Comparison of ENCODE assay signal across 20 cellular contexts in genomic region chr20:35253010-35253409, GRCh38. TPM values are rescaled to one million over a fixed set of nuclear protein-coding genes. Genes with fewer than 3 reads are reported as not detected.
DNase-seq lines count a peak whose midpoint lies in the region; ATAC-seq and TF ChIP-seq lines count a peak whose summit lies in the region.
"Had no signal": no experiment of that assay in that cellular context is flagged by ENCODE, and none has a peak within 500 bp of the region (broad histone marks: within the 10 kb centered on the region; RNA-seq: fewer than 3 reads in every experiment).

No MANE protein-coding gene starts in this region.

- ATAC-seq in CD4-positive, CD25-positive, alpha-beta regulatory T cell (ENCODE audit: low read depth in 2 of 2) = no peak
- peak; percentile 49 for ATAC-seq in T-helper 17 cell
- peak; percentile 74 for ATAC-seq in left colon
- ATAC-seq: Panc1 had no signal

- H3K9me3 ChIP-seq in CD4-positive, CD25-positive, alpha-beta regulatory T cell (ENCODE audit: control insufficient read depth in 2 of 2, low read length in 2 of 2) = no peaks in the 10 kb centered on the region
- no peaks in the 10 kb centered on the region for H3K9me3 ChIP-seq in T-helper 17 cell (ENCODE audit: control insufficient read depth, low read length, poor library complexity, severe bottlenecking)
- no peaks in the 10 kb centered on the region for H3K9me3 ChIP-seq in vagina
- H3K9me3 ChIP-seq: BLaER1, Caco-2 had no signal

- H3K4me3 Mint-ChIP-seq in activated CD4-positive, alpha-beta T cell treated with anti-CD3 and anti-CD28 coated beads, Interleukin-2, amount 10 ng/mL, durations not matched to agents 24 days and 14 days = no peak overlapping the region
- no peak overlapping the region for H3K4me3 Mint-ChIP-seq in CD4-positive, CD25-positive, alpha-beta regulatory T cell
- no peak overlapping the region for H3K4me3 Mint-ChIP-seq in T-helper 17 cell

- no peak for DNase-seq in activated CD4-positive, alpha-beta T cell treated with anti-CD3 and anti-CD28 coated beads, Interleukin-2, amount 10 ng/mL, durations not matched to agents 24 days and 14 days
- no peak for DNase-seq in activated CD4-positive, alpha-beta T cell treated with anti-CD3 and anti-CD28 coated beads for 1 hour
- no peak for DNase-seq in CD4-positive, CD25-positive, alpha-beta regulatory T cell
- DNase-seq in T-helper 17 cell (no peak), left colon (no peak), vagina (ENCODE audit: extremely low spot score in 2 of 2) (no peak), NCI-H446 treated with DMSO at 0.1 percent for 48 hours (lab: John Stamatoyannopoulos, UW) (no peak), NCI-H69 (lab: John Stamatoyannopoulos, UW) (no peak)
- DNase-seq: 8988T, Caco-2, KG1, NCI-H1092 treated with DMSO at 0.1 percent for 48 hours, NCI-H1694, NCI-H82, SHP77 treated with DMSO at 0.1 percent for 48 hours had no signal

- no peaks in the 10 kb centered on the region for H3K27me3 Mint-ChIP-seq in activated CD4-positive, alpha-beta T cell treated with anti-CD3 and anti-CD28 coated beads, Interleukin-2, amount 10 ng/mL, durations not matched to agents 24 days and 14 days
- no peaks in the 10 kb centered on the region for H3K27me3 Mint-ChIP-seq in CD4-positive, CD25-positive, alpha-beta regulatory T cell
- no peaks in the 10 kb centered on the region for H3K27me3 Mint-ChIP-seq in T-helper 17 cell

- H3K27ac ChIP-seq in CD4-positive, CD25-positive, alpha-beta regulatory T cell (ENCODE audit: insufficient read depth, low read length, poor library complexity, severe bottlenecking) = no peak overlapping the region
- H3K27ac ChIP-seq in vagina = no peak overlapping the region

- TF ChIP-seq POLR2A in vagina (IDR thresholded peaks at IDR 0.05) = no peak

- peaks cover 4% of the 10 kb centered on the region for H3K36me3 Mint-ChIP-seq in activated CD4-positive, alpha-beta T cell treated with anti-CD3 and anti-CD28 coated beads, Interleukin-2, amount 10 ng/mL, durations not matched to agents 24 days and 14 days (ENCODE audit: low read depth)
- H3K36me3 Mint-ChIP-seq in CD4-positive, CD25-positive, alpha-beta regulatory T cell = peaks cover 25% of the 10 kb centered on the region
- H3K36me3 Mint-ChIP-seq in T-helper 17 cell (ENCODE audit: low read depth) = no peaks in the 10 kb centered on the region

- H3K27ac Mint-ChIP-seq in activated CD4-positive, alpha-beta T cell treated with anti-CD3 and anti-CD28 coated beads, Interleukin-2, amount 10 ng/mL, durations not matched to agents 24 days and 14 days = peak overlapping the region; percentile 75
- peak overlapping the region in 2 of 3 donors; percentile 46 to 56 for H3K27ac Mint-ChIP-seq in CD4-positive, CD25-positive, alpha-beta regulatory T cell
- peak overlapping the region; percentile 97 for H3K27ac Mint-ChIP-seq in T-helper 17 cell

- no peaks in the 10 kb centered on the region for H3K27me3 ChIP-seq in CD4-positive, CD25-positive, alpha-beta regulatory T cell (ENCODE audit: control insufficient read depth, insufficient read depth, low read length)
- no peaks in the 10 kb centered on the region for H3K27me3 ChIP-seq in vagina
- H3K27me3 ChIP-seq: BLaER1 had no signal

- H3K36me3 ChIP-seq in CD4-positive, CD25-positive, alpha-beta regulatory T cell (ENCODE audit: control insufficient read depth, insufficient read depth, low read length) = no peaks in the 10 kb centered on the region
- H3K36me3 ChIP-seq in vagina = no peaks in the 10 kb centered on the region

- H3K4me1 ChIP-seq in CD4-positive, CD25-positive, alpha-beta regulatory T cell (ENCODE audit: control insufficient read depth, insufficient read depth, low read length, poor library complexity, severe bottlenecking) = peaks cover 5% of the 10 kb centered on the region
- H3K4me1 ChIP-seq in vagina = no peaks in the 10 kb centered on the region

- TF ChIP-seq CTCF in vagina (IDR thresholded peaks at IDR 0.05) = no peak

- no peak overlapping the region for H3K4me3 ChIP-seq in CD4-positive, CD25-positive, alpha-beta regulatory T cell (ENCODE audit: low read depth, low read length)
- H3K4me3 ChIP-seq in vagina = no peak overlapping the region
- H3K4me3 ChIP-seq: BLaER1 had no signal

- intact Hi-C loops in activated CD4-positive, alpha-beta T cell treated with anti-CD3 and anti-CD28 coated beads, Interleukin-2, amount 10 ng/mL, durations not matched to agents 24 days and 14 days (cut with micrococcal nuclease) = loop anchor here (2.0 to 5.0 kb wide), 2 partner anchors 24 to 161 kb away; partner anchors contain the start of gene TRPC4AP
- intact Hi-C loops in left colon (cut with DNase I, micrococcal nuclease) = no loop called here
- intact Hi-C loops in vagina (cut with DNase I) = no loop called here

- H3K9me3 Mint-ChIP-seq in activated CD4-positive, alpha-beta T cell treated with anti-CD3 and anti-CD28 coated beads, Interleukin-2, amount 10 ng/mL, durations not matched to agents 24 days and 14 days = no peaks in the 10 kb centered on the region
- H3K9me3 Mint-ChIP-seq in CD4-positive, CD25-positive, alpha-beta regulatory T cell = no peaks in the 10 kb centered on the region

- peaks cover 25% of the 10 kb centered on the region for H3K4me1 Mint-ChIP-seq in activated CD4-positive, alpha-beta T cell treated with anti-CD3 and anti-CD28 coated beads, Interleukin-2, amount 10 ng/mL, durations not matched to agents 24 days and 14 days
- peaks cover 8 to 13% (median 10%) of the 10 kb centered on the region in 4 donors for H3K4me1 Mint-ChIP-seq in CD4-positive, CD25-positive, alpha-beta regulatory T cell
- peaks cover 12% of the 10 kb centered on the region for H3K4me1 Mint-ChIP-seq in T-helper 17 cell

RNA-seq across cellular contexts. Expression of gene MMP24OS, which starts 24.9 kb away (rescaled TPM):
- total RNA-seq in activated CD4-positive, alpha-beta T cell treated with anti-CD3 and anti-CD28 coated beads, Interleukin-2, amount 10 ng/mL, durations not matched to agents 24 days and 14 days = 26.2 and 27.3 TPM in 2 replicates
- total RNA-seq in CD4-positive, CD25-positive, alpha-beta regulatory T cell = 50.6 TPM
- 10 to 100 TPM in 1 of 4 donors, 1 to 10 TPM in 3; 8.7 to 10.2 (median 9.3) TPM for polyA plus RNA-seq in CD4-positive, CD25-positive, alpha-beta regulatory T cell
- 10 to 100 TPM; 60.8 to 64.4 TPM for total RNA-seq in T-helper 17 cell
- 100 to 1,000 TPM; 109 to 140 TPM for total RNA-seq in left colon
- total RNA-seq in vagina = 36.8 TPM

RNA-seq across cellular contexts. Expression of gene MMP24, which starts 26.5 kb away (rescaled TPM):
- 0.05 TPM in 1 of 2 replicates, not detected in the other for total RNA-seq in activated CD4-positive, alpha-beta T cell treated with anti-CD3 and anti-CD28 coated beads, Interleukin-2, amount 10 ng/mL, durations not matched to agents 24 days and 14 days
- total RNA-seq in CD4-positive, CD25-positive, alpha-beta regulatory T cell = not detected
- under 1 TPM; 0.05 to 0.16 (median 0.09) TPM for polyA plus RNA-seq in CD4-positive, CD25-positive, alpha-beta regulatory T cell
- under 1 TPM; 0.15 to 0.16 TPM for total RNA-seq in T-helper 17 cell
- under 1 TPM; 0.09 to 0.59 TPM for total RNA-seq in left colon
- total RNA-seq in vagina = 0.98 TPM
- total RNA-seq: MCF 10A had no signal

RNA-seq across cellular contexts. Expression of gene EIF6, which starts 31.6 kb away (rescaled TPM):
- 211 and 216 TPM in 2 replicates for total RNA-seq in activated CD4-positive, alpha-beta T cell treated with anti-CD3 and anti-CD28 coated beads, Interleukin-2, amount 10 ng/mL, durations not matched to agents 24 days and 14 days
- total RNA-seq in CD4-positive, CD25-positive, alpha-beta regulatory T cell = 52.2 TPM
- 100 to 1,000 TPM; 170 to 203 (median 185) TPM for polyA plus RNA-seq in CD4-positive, CD25-positive, alpha-beta regulatory T cell
- total RNA-seq in T-helper 17 cell = 10 to 100 TPM; 39.4 to 43.6 TPM
- 100 to 1,000 TPM; 199 to 225 TPM for total RNA-seq in left colon
- total RNA-seq in vagina = 124 TPM

RNA-seq across cellular contexts. Expression of gene FAM83C, which starts 39.2 kb away (rescaled TPM):
- total RNA-seq in activated CD4-positive, alpha-beta T cell treated with anti-CD3 and anti-CD28 coated beads, Interleukin-2, amount 10 ng/mL, durations not matched to agents 24 days and 14 days = not detected in 2 replicates
- not detected for total RNA-seq in CD4-positive, CD25-positive, alpha-beta regulatory T cell
- not detected for polyA plus RNA-seq in CD4-positive, CD25-positive, alpha-beta regulatory T cell
- not detected for total RNA-seq in T-helper 17 cell
- under 1 TPM in 1 of 2 donors, not detected in 1; 0.20 TPM for total RNA-seq in left colon
- total RNA-seq in vagina = 16.9 TPM
- total RNA-seq: Caco-2, H4, MCF 10A, NCI-H460 had no signal

Comparison
In these comparisons a context has a peak if more than half of its experiments do, and no peak if none do; other contexts are left out.
1. ATAC-seq: peak in T-helper 17 cell (single experiment) and left colon (single experiment); none in CD4-positive, CD25-positive, alpha-beta regulatory T cell (0 of 2).
2. Peak in every context shown above with its lines, with median percentiles within 50 percentile points of each other: H3K27ac Mint-ChIP-seq.